ENCODE assay signal across 19 cellular contexts in genomic region chr14:31395572-31396205, GRCh38.
"Had no signal": no experiment of that assay in that cellular context is flagged by ENCODE, and none has a peak within 500 bp of the region (broad histone marks: within the 10 kb centered on the region; RNA-seq: fewer than 3 reads in every experiment).

No MANE protein-coding gene starts in this region.

- H3K9me3 Mint-ChIP-seq: activated CD4-positive, alpha-beta memory T cell treated with anti-CD3 and anti-CD28 coated beads, Interleukin-2, amount 10 ng/mL, durations not matched to agents 7 days and 5 days; activated naive CD8-positive, alpha-beta T cell treated with anti-CD3 and anti-CD28 coated beads, Interleukin-2, amount 10 ng/mL, durations not matched to agents 7 days and 5 days; activated T-helper 2 cell treated with anti-CD3 and anti-CD28 coated beads, Interferon-gamma antibody, Interleukin-2, Interleukin-4, amounts not matched to agents 10 μg/mL and 5 μg/mL and 100 μg/mL, durations not matched to agents 14 hours and 24 hours and 36 hours; naive B cell; stimulated activated effector memory CD8-positive, alpha-beta T cell treated with anti-CD3 and anti-CD28 coated beads, Interleukin-12 subunit alpha, Interleukin-12 subunit beta, amount 100 ng/mL, for 72 hours; T-helper 2 cell treated with Interferon-gamma antibody and Interleukin-4, amounts not matched to agents 5 μg/mL and 100 μg/mL, for 36 hours had no signal

- H2AFZ ChIP-seq: hepatocyte, parathyroid adenoma had no signal

- H3K4me1 Mint-ChIP-seq: naive B cell had no signal

- H3K27ac ChIP-seq: hepatocyte, left lung, parathyroid adenoma, testis, upper lobe of left lung had no signal

- H3K27me3 ChIP-seq: hepatocyte, left lung, testis, upper lobe of left lung had no signal

- H3K9me3 ChIP-seq: left lung, testis, upper lobe of left lung had no signal

- DNase-seq: activated CD4-positive, alpha-beta memory T cell treated with anti-CD3 and anti-CD28 coated beads, Interleukin-2, amount 10 ng/mL, durations not matched to agents 7 days and 5 days; activated CD4-positive, alpha-beta T cell treated with anti-CD3 and anti-CD28 coated beads for 36 hours; activated CD8-positive, alpha-beta memory T cell treated with anti-CD3 and anti-CD28 coated beads, Interleukin-2, amount 10 ng/mL, durations not matched to agents 7 days and 5 days; activated naive CD4-positive, alpha-beta T cell treated with Interleukin-2 at 50 U/mL for 16 hours; activated naive CD8-positive, alpha-beta T cell treated with anti-CD3 and anti-CD28 coated beads, Interleukin-2, amount 10 ng/mL, durations not matched to agents 7 days and 5 days; amygdala; caudate nucleus; left lung; naive B cell; stimulated activated CD4-positive, alpha-beta T cell treated with anti-CD3 and anti-CD28 coated beads, Interleukin-4, amount 100 ng/mL, for 24 hours; testis; upper lobe of left lung had no signal

- H3K27ac Mint-ChIP-seq: activated CD4-positive, alpha-beta memory T cell treated with anti-CD3 and anti-CD28 coated beads, Interleukin-2, amount 10 ng/mL, durations not matched to agents 7 days and 5 days; activated CD4-positive, alpha-beta T cell treated with anti-CD3 and anti-CD28 coated beads for 36 hours; activated CD8-positive, alpha-beta memory T cell treated with anti-CD3 and anti-CD28 coated beads, Interleukin-2, amount 10 ng/mL, durations not matched to agents 7 days and 5 days; activated naive CD8-positive, alpha-beta T cell treated with anti-CD3 and anti-CD28 coated beads, Interleukin-2, amount 10 ng/mL, durations not matched to agents 7 days and 5 days; activated T-helper 2 cell treated with anti-CD3 and anti-CD28 coated beads, Interferon-gamma antibody, Interleukin-2, Interleukin-4, amounts not matched to agents 10 μg/mL and 5 μg/mL and 100 μg/mL, durations not matched to agents 14 hours and 24 hours and 36 hours; naive B cell; stimulated activated effector memory CD8-positive, alpha-beta T cell treated with anti-CD3 and anti-CD28 coated beads, Interleukin-12 subunit alpha, Interleukin-12 subunit beta, amount 100 ng/mL, for 72 hours; T-helper 2 cell treated with Interferon-gamma antibody and Interleukin-4, amounts not matched to agents 5 μg/mL and 100 μg/mL, for 36 hours had no signal

- H3K4me2 ChIP-seq: hepatocyte had no signal

- H3K79me2 ChIP-seq: hepatocyte, parathyroid adenoma had no signal

- H3K27me3 Mint-ChIP-seq: activated CD4-positive, alpha-beta memory T cell treated with anti-CD3 and anti-CD28 coated beads, Interleukin-2, amount 10 ng/mL, durations not matched to agents 7 days and 5 days; activated CD4-positive, alpha-beta T cell treated with anti-CD3 and anti-CD28 coated beads for 36 hours; activated CD8-positive, alpha-beta memory T cell treated with anti-CD3 and anti-CD28 coated beads, Interleukin-2, amount 10 ng/mL, durations not matched to agents 7 days and 5 days; activated naive CD8-positive, alpha-beta T cell treated with anti-CD3 and anti-CD28 coated beads, Interleukin-2, amount 10 ng/mL, durations not matched to agents 7 days and 5 days; naive B cell had no signal

- H3K4me3 Mint-ChIP-seq: activated CD4-positive, alpha-beta memory T cell treated with anti-CD3 and anti-CD28 coated beads, Interleukin-2, amount 10 ng/mL, durations not matched to agents 7 days and 5 days; activated CD4-positive, alpha-beta T cell treated with anti-CD3 and anti-CD28 coated beads for 36 hours; activated CD8-positive, alpha-beta memory T cell treated with anti-CD3 and anti-CD28 coated beads, Interleukin-2, amount 10 ng/mL, durations not matched to agents 7 days and 5 days; activated naive CD8-positive, alpha-beta T cell treated with anti-CD3 and anti-CD28 coated beads, Interleukin-2, amount 10 ng/mL, durations not matched to agents 7 days and 5 days; naive B cell; stimulated activated effector memory CD8-positive, alpha-beta T cell treated with anti-CD3 and anti-CD28 coated beads, Interleukin-12 subunit alpha, Interleukin-12 subunit beta, amount 100 ng/mL, for 72 hours; T-helper 2 cell treated with Interferon-gamma antibody and Interleukin-4, amounts not matched to agents 5 μg/mL and 100 μg/mL, for 36 hours had no signal

- H3K4me1 ChIP-seq: left lung, parathyroid adenoma, testis, upper lobe of left lung had no signal

- H3K4me3 ChIP-seq: hepatocyte, left lung, testis, upper lobe of left lung had no signal

- ATAC-seq: activated CD4-positive, alpha-beta T cell treated with anti-CD3 and anti-CD28 coated beads for 36 hours; activated CD8-positive, alpha-beta memory T cell treated with anti-CD3 and anti-CD28 coated beads, Interleukin-2, amount 10 ng/mL, durations not matched to agents 7 days and 5 days; esophagus mucosa; left lung; sciatic nerve; stimulated activated effector memory CD8-positive, alpha-beta T cell treated with anti-CD3 and anti-CD28 coated beads, Interleukin-12 subunit alpha, Interleukin-12 subunit beta, amount 100 ng/mL, for 72 hours had no signal
